3 cellular contexts compared by ENCODE assay signal in the genomic region with DNA sequence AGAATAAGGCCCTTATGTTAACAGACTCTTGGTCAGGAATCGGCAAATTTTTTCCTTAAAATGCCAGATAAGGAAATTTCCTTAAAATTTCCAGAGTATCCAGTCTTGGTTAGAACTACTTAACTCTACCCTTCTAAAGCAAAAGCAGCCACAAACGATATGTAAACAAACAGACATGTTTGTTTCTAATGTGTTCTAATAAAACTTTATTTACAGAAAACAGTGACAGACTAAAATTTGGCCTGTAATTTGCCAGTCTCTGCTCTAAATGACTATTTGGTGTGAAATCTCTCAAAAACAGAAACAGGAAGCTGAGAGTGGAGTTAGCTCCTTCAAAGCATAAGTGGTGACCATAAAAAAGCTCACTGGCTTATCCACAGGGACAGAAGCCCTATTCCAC.
TF ChIP-seq lines count a peak whose summit lies in the region.

No MANE protein-coding gene starts in this region.

TF ChIP-seq in HepG2, 621 proteins besides CTCF, POLR2A, EP300 and RAD21:
- TF ChIP-seq MAFK (conservative IDR thresholded peaks at IDR 0.05 in 1 of 2, IDR thresholded peaks at IDR 0.05 in 1 of 2; ENCODE audit: low read length in 2 of 2): 0 out of 4 replicates have a peak, but pooled peaks of 1 of the 2 experiments have one; percentile 16
- no peak for TF ChIP-seq ADNP (CRISPR knock-in tag; IDR thresholded peaks at IDR 0.05)
- TF ChIP-seq, protein P1, sequence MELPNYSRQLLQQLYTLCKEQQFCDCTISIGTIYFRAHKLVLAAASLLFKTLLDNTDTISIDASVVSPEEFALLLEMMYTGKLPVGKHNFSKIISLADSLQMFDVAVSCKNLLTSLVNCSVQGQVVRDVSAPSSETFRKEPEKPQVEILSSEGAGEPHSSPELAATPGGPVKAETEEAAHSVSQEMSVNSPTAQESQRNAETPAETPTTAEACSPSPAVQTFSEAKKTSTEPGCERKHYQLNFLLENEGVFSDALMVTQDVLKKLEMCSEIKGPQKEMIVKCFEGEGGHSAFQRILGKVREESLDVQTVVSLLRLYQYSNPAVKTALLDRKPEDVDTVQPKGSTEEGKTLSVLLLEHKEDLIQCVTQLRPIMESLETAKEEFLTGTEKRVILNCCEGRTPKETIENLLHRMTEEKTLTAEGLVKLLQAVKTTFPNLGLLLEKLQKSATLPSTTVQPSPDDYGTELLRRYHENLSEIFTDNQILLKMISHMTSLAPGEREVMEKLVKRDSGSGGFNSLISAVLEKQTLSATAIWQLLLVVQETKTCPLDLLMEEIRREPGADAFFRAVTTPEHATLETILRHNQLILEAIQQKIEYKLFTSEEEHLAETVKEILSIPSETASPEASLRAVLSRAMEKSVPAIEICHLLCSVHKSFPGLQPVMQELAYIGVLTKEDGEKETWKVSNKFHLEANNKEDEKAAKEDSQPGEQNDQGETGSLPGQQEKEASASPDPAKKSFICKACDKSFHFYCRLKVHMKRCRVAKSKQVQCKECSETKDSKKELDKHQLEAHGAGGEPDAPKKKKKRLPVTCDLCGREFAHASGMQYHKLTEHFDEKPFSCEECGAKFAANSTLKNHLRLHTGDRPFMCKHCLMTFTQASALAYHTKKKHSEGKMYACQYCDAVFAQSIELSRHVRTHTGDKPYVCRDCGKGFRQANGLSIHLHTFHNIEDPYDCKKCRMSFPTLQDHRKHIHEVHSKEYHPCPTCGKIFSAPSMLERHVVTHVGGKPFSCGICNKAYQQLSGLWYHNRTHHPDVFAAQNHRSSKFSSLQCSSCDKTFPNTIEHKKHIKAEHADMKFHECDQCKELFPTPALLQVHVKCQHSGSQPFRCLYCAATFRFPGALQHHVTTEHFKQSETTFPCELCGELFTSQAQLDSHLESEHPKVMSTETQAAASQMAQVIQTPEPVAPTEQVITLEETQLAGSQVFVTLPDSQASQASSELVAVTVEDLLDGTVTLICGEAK (IDR thresholded peaks at IDR 0.05): peak; percentile 50
- TF ChIP-seq, protein P1 (CRISPR knock-in tag; IDR thresholded peaks at IDR 0.05): no peak

TF ChIP-seq in GM12878, 131 proteins besides CTCF, POLR2A, EP300 and RAD21:
- TF ChIP-seq, protein P1 (IDR thresholded peaks at IDR 0.05; ENCODE audit: borderline replicate concordance): peak; percentile 73
- TF ChIP-seq, protein P2, sequence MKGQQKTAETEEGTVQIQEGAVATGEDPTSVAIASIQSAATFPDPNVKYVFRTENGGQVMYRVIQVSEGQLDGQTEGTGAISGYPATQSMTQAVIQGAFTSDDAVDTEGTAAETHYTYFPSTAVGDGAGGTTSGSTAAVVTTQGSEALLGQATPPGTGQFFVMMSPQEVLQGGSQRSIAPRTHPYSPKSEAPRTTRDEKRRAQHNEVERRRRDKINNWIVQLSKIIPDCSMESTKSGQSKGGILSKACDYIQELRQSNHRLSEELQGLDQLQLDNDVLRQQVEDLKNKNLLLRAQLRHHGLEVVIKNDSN (IDR thresholded peaks at IDR 0.05; ENCODE audit: borderline replicate concordance, extremely low read length, insufficient read depth, low read depth, low read length): no peak

TF ChIP-seq in SK-N-SH treated with all-trans-retinoic acid at 6 μM for 48 hours, 23 proteins besides CTCF, POLR2A, EP300 and RAD21:
- TF ChIP-seq TOX (CRISPR knock-in tag; IDR thresholded peaks at IDR 0.05; ENCODE audit: borderline replicate concordance) (no peak), SNAI2 (CRISPR knock-in tag; IDR thresholded peaks at IDR 0.05) (no peak), ZC3H10 (CRISPR knock-in tag; IDR thresholded peaks at IDR 0.05) (no peak), RARB (CRISPR knock-in tag; IDR thresholded peaks at IDR 0.05) (no peak)
- TF ChIP-seq, protein P3, sequence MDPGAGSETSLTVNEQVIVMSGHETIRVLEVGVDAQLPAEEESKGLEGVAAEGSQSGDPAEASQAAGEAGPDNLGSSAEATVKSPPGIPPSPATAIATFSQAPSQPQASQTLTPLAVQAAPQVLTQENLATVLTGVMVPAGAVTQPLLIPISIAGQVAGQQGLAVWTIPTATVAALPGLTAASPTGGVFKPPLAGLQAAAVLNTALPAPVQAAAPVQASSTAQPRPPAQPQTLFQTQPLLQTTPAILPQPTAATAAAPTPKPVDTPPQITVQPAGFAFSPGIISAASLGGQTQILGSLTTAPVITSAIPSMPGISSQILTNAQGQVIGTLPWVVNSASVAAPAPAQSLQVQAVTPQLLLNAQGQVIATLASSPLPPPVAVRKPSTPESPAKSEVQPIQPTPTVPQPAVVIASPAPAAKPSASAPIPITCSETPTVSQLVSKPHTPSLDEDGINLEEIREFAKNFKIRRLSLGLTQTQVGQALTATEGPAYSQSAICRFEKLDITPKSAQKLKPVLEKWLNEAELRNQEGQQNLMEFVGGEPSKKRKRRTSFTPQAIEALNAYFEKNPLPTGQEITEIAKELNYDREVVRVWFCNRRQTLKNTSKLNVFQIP (CRISPR knock-in tag; IDR thresholded peaks at IDR 0.05; ENCODE audit: borderline replicate concordance, low read depth): no peak
- TF ChIP-seq, protein P4, sequence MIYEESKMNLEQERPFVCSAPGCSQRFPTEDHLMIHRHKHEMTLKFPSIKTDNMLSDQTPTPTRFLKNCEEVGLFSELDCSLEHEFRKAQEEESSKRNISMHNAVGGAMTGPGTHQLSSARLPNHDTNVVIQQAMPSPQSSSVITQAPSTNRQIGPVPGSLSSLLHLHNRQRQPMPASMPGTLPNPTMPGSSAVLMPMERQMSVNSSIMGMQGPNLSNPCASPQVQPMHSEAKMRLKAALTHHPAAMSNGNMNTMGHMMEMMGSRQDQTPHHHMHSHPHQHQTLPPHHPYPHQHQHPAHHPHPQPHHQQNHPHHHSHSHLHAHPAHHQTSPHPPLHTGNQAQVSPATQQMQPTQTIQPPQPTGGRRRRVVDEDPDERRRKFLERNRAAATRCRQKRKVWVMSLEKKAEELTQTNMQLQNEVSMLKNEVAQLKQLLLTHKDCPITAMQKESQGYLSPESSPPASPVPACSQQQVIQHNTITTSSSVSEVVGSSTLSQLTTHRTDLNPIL (CRISPR knock-in tag; IDR thresholded peaks at IDR 0.05; ENCODE audit: low read depth): no peak
TF ChIP-seq in SK-N-SH treated with all-trans-retinoic acid at 6 μM for 48 hours: peak in this region for 0.
